8 cellular contexts compared by ENCODE assay signal in genomic region chr12:62934799-62935674, GRCh38. TPM values are rescaled to one million over a fixed set of nuclear protein-coding genes. Genes with fewer than 3 reads are reported as not detected.
DNase-seq lines count a peak whose midpoint lies in the region; ATAC-seq, FAIRE-seq and TF ChIP-seq lines count a peak whose summit lies in the region.

Gene PPM1H (minus strand): TSS chr12:62935150. CDS start chr12:62934736, 414 bp downstream.

- peak within 1 kb of the TSS; percentile 79 for H3K4me2 ChIP-seq in parathyroid adenoma (ENCODE audit: low read length)

- H3K27me3 ChIP-seq in NT2/D1 (ENCODE audit: insufficient read depth, insufficient read length) (peaks cover 18% of the 10 kb centered on the region), parathyroid adenoma (ENCODE audit: control insufficient read depth, insufficient read depth, low read length) (no peaks in the 10 kb centered on the region)

- intact Hi-C loops in left ventricle myocardium superior (cut with micrococcal nuclease): loop anchor here (10.0 kb wide), 1 partner anchor 120 kb away; no protein-coding TSS in a partner anchor

- H3K9ac ChIP-seq in NT2/D1 (ENCODE audit: insufficient read length, low read depth) (peak within 1 kb of the TSS; percentile 90), parathyroid adenoma (peak within 1 kb of the TSS; percentile 74)

- peaks cover 19% of the 10 kb centered on the region for H3K79me2 ChIP-seq in parathyroid adenoma

- H3K4me3 ChIP-seq in NT2/D1 (ENCODE audit: insufficient read length, low read depth) (peak within 1 kb of the TSS; percentile 83), parathyroid adenoma (ENCODE audit: low read depth, low read length) (peak within 1 kb of the TSS; percentile 90)

- ATAC-seq in GM21528 (IDR thresholded peaks at IDR 0.05; ENCODE audit: low FRiP score, unreplicated experiment) (peak; percentile 78), left ventricle myocardium superior (peak; percentile 91)

- H3K4me1 ChIP-seq in NT2/D1 (ENCODE audit: insufficient read depth, insufficient read length) (no peaks in the 10 kb centered on the region), parathyroid adenoma (peaks cover 26% of the 10 kb centered on the region)

- no peaks in the 10 kb centered on the region for H3K9me3 ChIP-seq in NT2/D1 (ENCODE audit: insufficient read depth, low read length)
- no peaks in the 10 kb centered on the region for H3K9me3 ChIP-seq in parathyroid adenoma (ENCODE audit: control insufficient read depth, low read length)

- peak; percentile 92 for FAIRE-seq in G401.6 (lab: Jason Lieb, UNC)
- peak; percentile 97 for FAIRE-seq in HTR-8/SVneo (lab: Jason Lieb, UNC)

- H2AFZ ChIP-seq in parathyroid adenoma: peak within 1 kb of the TSS; percentile 85

- DNase-seq in HTR-8/SVneo (ENCODE audit: insufficient read length, low spot score) (peak; percentile 82), NT2/D1 (ENCODE audit: low read depth, low spot score) (peak; percentile 91), amniotic epithelial cell (ENCODE audit: low read depth) (peak; percentile 16), left ventricle myocardium superior (peak; percentile 83), cortex of kidney (lab: John Stamatoyannopoulos, UW) (no peak)

- peak within 1 kb of the TSS; percentile 95 for H3K27ac ChIP-seq in parathyroid adenoma

- no peaks in the 10 kb centered on the region for H3K36me3 ChIP-seq in NT2/D1 (ENCODE audit: insufficient read depth, insufficient read length, low read length)
- no peaks in the 10 kb centered on the region for H3K36me3 ChIP-seq in parathyroid adenoma (ENCODE audit: control insufficient read depth, insufficient read depth, low read length)

- peak; percentile 95 for TF ChIP-seq CTCF in parathyroid adenoma (IDR thresholded peaks at IDR 0.05)

RNA-seq across cellular contexts. Expression of gene PPM1H, which starts in this region (rescaled TPM):
- total RNA-seq in left ventricle myocardium superior: 8.5 TPM
